Comparison of ENCODE assay signal across 8 cellular contexts in the genomic region with DNA sequence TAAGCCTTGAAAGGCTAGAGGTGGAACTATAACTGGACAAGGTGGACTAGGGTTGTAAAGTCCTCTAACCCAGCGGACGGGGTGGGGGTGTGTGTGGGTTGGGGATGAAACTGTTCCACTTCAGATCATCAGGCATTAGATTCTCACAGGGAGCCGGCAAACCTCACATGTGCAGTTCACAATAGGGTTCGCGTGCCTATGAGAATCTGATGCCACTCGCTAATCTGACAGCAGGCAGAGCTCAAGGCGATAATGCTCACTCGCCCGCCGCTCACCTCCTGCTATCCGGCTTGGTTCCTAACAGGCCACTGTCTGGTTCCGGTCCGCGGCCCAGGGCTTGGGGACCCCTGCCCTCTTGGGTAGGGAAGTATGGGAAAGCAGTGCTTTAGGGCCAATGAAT. TPM values are rescaled to one million over a fixed set of nuclear protein-coding genes. Genes with fewer than 3 reads are reported as not detected.
A peak's percentile ranks its signal among the peaks of the same experiment; 100 is the strongest.
DNase-seq lines count a peak whose midpoint lies in the region; ATAC-seq, FAIRE-seq and TF ChIP-seq lines count a peak whose summit lies in the region.

No MANE protein-coding gene starts in this region.

- peaks cover 7% of the 10 kb centered on the region for H3K36me3 ChIP-seq in bronchial epithelial cell (ENCODE audit: control insufficient read depth, insufficient read depth, low read length)
- H3K36me3 ChIP-seq in upper lobe of left lung: peaks cover 2 to 33% (median 7%) of the 10 kb centered on the region in 4 donors

- no peak for TF ChIP-seq POLR2A in upper lobe of left lung (IDR thresholded peaks at IDR 0.05)

- CTCF ChIA-PET in RWPE1 (lab: Yijun Ruan, JAX): no interaction called here

- H3K4me3 ChIP-seq in bronchial epithelial cell (ENCODE audit: low read depth, low read length) (peak overlapping the region; percentile 88), mononuclear cell (ENCODE audit: low read length) (peak overlapping the region; percentile 79), upper lobe of left lung (peak overlapping the region; percentile 78 to 94 (median 84))

- 52 to 66% methylated on average over 12 to 14 of the region's 14 CpGs for WGBS in upper lobe of left lung, 2 donors

- H3K9me3 ChIP-seq in mononuclear cell (ENCODE audit: low read depth, low read length) (no peaks in the 10 kb centered on the region), upper lobe of left lung (no peaks in the 10 kb centered on the region)

- ATAC-seq in upper lobe of left lung (ENCODE audit: low FRiP score in 2 of 2) (no peak), HG03571 (IDR thresholded peaks at IDR 0.05; ENCODE audit: unreplicated experiment) (no peak)

- peaks cover 49% of the 10 kb centered on the region for H3K4me1 ChIP-seq in mononuclear cell (ENCODE audit: insufficient read depth, low read length)
- H3K4me1 ChIP-seq in upper lobe of left lung: peaks cover 23 to 32% (median 27%) of the 10 kb centered on the region in 4 donors

- TF ChIP-seq CTCF in RWPE1 (conservative IDR thresholded peaks at IDR 0.05; ENCODE audit: low read depth) (no peak), bronchial epithelial cell (IDR thresholded peaks at IDR 0.05; ENCODE audit: insufficient read depth, low read length, severe bottlenecking) (no peak), upper lobe of left lung (IDR thresholded peaks at IDR 0.05) (no peak)

- DNase-seq in NCI-H524 (lab: John Stamatoyannopoulos, UW) (peak; percentile 8 to 16), NCI-H524 treated with DMSO at 0.1 percent for 48 hours (lab: John Stamatoyannopoulos, UW) (no peak), RWPE1 (ENCODE audit: low spot score) (peak; percentile 19), bronchial epithelial cell (ENCODE audit: low read depth) (no peak), upper lobe of left lung (peak; percentile 21 to 61), DMS153 treated with DMSO at 0.1 percent for 48 hours (lab: John Stamatoyannopoulos, UW; ENCODE audit: unreplicated experiment) (no peak)

- TF ChIP-seq EP300 in upper lobe of left lung (IDR thresholded peaks at IDR 0.05): no peak

- H3K27me3 ChIP-seq in bronchial epithelial cell (ENCODE audit: control insufficient read depth, insufficient read depth, low read length): no peaks in the 10 kb centered on the region
- no peaks in the 10 kb centered on the region for H3K27me3 ChIP-seq in mononuclear cell (ENCODE audit: insufficient read depth, low read length)
- no peaks in the 10 kb centered on the region for H3K27me3 ChIP-seq in upper lobe of left lung

- H3K27ac ChIP-seq in RWPE1 (peak overlapping the region; percentile 41; the same call in 1 of the 2 replicates), upper lobe of left lung (peak overlapping the region; percentile 82 to 91 (median 90))

- no peak for FAIRE-seq in bronchial epithelial cell (lab: Jason Lieb, UNC)

- POLR2A ChIA-PET in RWPE1 (lab: Yijun Ruan, JAX; ENCODE audit: low non-redundant PET): no interaction called here

RNA-seq across cellular contexts. Expression of gene ERLIN1, which starts 1.0 kb away (rescaled TPM):
- total RNA-seq in bronchial epithelial cell (31.6 and 76.9 TPM in 2 replicates), mononuclear cell (2.7 TPM), upper lobe of left lung (10 to 100 TPM in 5 of 6 donors, 1 to 10 TPM in 1; 9.4 to 40.7 (median 24.4) TPM)

RNA-seq across cellular contexts. Expression of gene CHUK, which starts 42.6 kb away (rescaled TPM):
- 28.7 and 31.6 TPM in 2 replicates for total RNA-seq in bronchial epithelial cell
- 20.9 TPM for total RNA-seq in mononuclear cell
- total RNA-seq in upper lobe of left lung: 10 to 100 TPM in 4 of 6 donors, 1 to 10 TPM in 2; 8.8 to 27.3 (median 18.7) TPM

Comparison
In these comparisons a context has a peak if more than half of its experiments do, and no peak if none do; other contexts are left out.
1. DNase-seq: peak in NCI-H524 (2 of 2), RWPE1 (single experiment) and upper lobe of left lung (2 of 2); none in NCI-H524 treated with DMSO at 0.1 percent for 48 hours (single experiment), bronchial epithelial cell (single experiment) and DMS153 treated with DMSO at 0.1 percent for 48 hours (single experiment).
2. Peak in every context shown above with its lines, with median percentiles within 50 percentile points of each other: H3K4me3 ChIP-seq.